Comparison of ENCODE assay signal across 29 cellular contexts in the genomic region with DNA sequence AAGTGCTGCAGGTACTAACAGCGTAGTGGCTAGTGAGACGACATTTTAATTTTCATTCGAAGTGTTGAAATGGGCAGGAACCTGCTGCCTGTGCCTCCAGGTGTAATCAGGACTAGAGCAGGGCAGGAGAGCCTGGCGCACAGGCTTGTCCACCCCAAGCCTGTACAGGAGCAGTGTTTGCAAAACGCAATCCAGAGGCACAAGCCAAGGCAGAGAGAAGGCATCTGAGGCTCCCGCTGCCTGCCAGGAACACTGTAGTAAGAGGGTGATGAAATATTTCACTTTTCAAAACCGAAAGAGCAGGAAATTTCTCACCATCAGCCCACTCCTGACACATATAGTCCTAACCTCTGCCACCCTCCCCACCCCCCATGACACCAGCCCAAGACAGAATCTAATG.
DNase-seq lines count a peak whose midpoint lies in the region; ATAC-seq, FAIRE-seq and TF ChIP-seq lines count a peak whose summit lies in the region.
"Had no signal": no experiment of that assay in that cellular context is flagged by ENCODE, and none has a peak within 500 bp of the region (broad histone marks: within the 10 kb centered on the region; RNA-seq: fewer than 3 reads in every experiment).

No MANE protein-coding gene starts in this region.

- no peak for ATAC-seq in K562
- ATAC-seq: activated CD8-positive, alpha-beta T cell treated with anti-CD3 and anti-CD28 coated beads for 36 hours; GM12878; T-cell had no signal

- H3K9ac ChIP-seq in K562 (ENCODE audit: insufficient read depth in 1 of 2, low read depth in 2 of 2, low read length in 2 of 2) = no peak overlapping the region
- peak overlapping the region; percentile 69 for H3K9ac ChIP-seq in keratinocyte (ENCODE audit: control insufficient read depth, extremely low read depth, insufficient read depth, low read length)
- H3K9ac ChIP-seq: BLaER1 had no signal

- no peaks in the 10 kb centered on the region for H3K36me3 Mint-ChIP-seq in mesothelial cell of epicardium
- H3K36me3 Mint-ChIP-seq: activated naive CD4-positive, alpha-beta T cell treated with anti-CD3 and anti-CD28 coated beads, Interleukin-2, amount 50 U/mL, for 24 hours; immature natural killer cell; naive B cell; T-cell had no signal

- CTCF ChIA-PET in RWPE1 (lab: Yijun Ruan, JAX) = interaction anchor here (0.5 to 0.6 kb wide), 3 partner anchors 9 to 507 kb away, joined by 3 to 5 read pairs (median 3); no protein-coding TSS in a partner anchor
- CTCF ChIA-PET in K562 (lab: Yijun Ruan, JAX; ENCODE audit: low intra/inter-chr PET ratio) = no interaction called here

- H3K27me3 ChIP-seq in K562 (ENCODE audit: control insufficient read depth in 2 of 2, insufficient read depth in 2 of 2, low read length in 2 of 2) (peaks cover 7 to 18% of the 10 kb centered on the region in 2 experiments; a peak in 3 of 5 replicates), keratinocyte (ENCODE audit: control insufficient read depth, extremely low read depth, insufficient read depth, low read length) (no peaks in the 10 kb centered on the region), MG63 (no peaks in the 10 kb centered on the region)
- H3K27me3 ChIP-seq: BLaER1, sigmoid colon, tibial nerve had no signal

- TF ChIP-seq CTCF in RWPE1 (conservative IDR thresholded peaks at IDR 0.05; ENCODE audit: low read depth) (no peak), K562 (IDR thresholded peaks at IDR 0.05 in 2 of 3, conservative IDR thresholded peaks at IDR 0.05 in 1 of 3; ENCODE audit: insufficient read depth in 2 of 3, low read depth in 1 of 3, low read length in 3 of 3) (no peak), keratinocyte (optimal IDR thresholded peaks at IDR 0.05 in 1 of 3, IDR thresholded peaks at IDR 0.05 in 1 of 3, conservative IDR thresholded peaks at IDR 0.05 in 1 of 3; ENCODE audit: extremely low read depth in 1 of 3, insufficient read depth in 2 of 3, low read length in 3 of 3) (no peak), mesothelial cell of epicardium (IDR thresholded peaks at IDR 0.05; ENCODE audit: unreplicated experiment) (no peak)

- TF ChIP-seq EP300 in K562 (IDR thresholded peaks at IDR 0.05; ENCODE audit: low read length) = no peak

- no peak for TF ChIP-seq RAD21 in K562 (CRISPR knock-in tag; conservative IDR thresholded peaks at IDR 0.05 in 1 of 2, IDR thresholded peaks at IDR 0.05 in 1 of 2)

- H3K4me3 ChIP-seq in K562 (no peak overlapping the region), keratinocyte (ENCODE audit: control insufficient read depth in 2 of 3, extremely low read depth in 1 of 3, insufficient read depth in 2 of 3, low read depth in 1 of 3, low read length in 3 of 3) (peak overlapping the region; percentile 20 to 61 (median 59)), skin epidermis (peak overlapping the region in 2 of 7 experiments; percentile 4 to 12), MG63 (no peak overlapping the region)
- H3K4me3 ChIP-seq: BLaER1, GM12878, HAP-1, sigmoid colon, stomach, tibial nerve had no signal

- H3K4me1 Mint-ChIP-seq in mesothelial cell of epicardium = peaks cover 3% of the 10 kb centered on the region
- H3K4me1 Mint-ChIP-seq: immature natural killer cell had no signal

- H2AFZ ChIP-seq in K562 (ENCODE audit: low read depth, low read length) (peak overlapping the region; percentile 13; the same call in 1 of the 2 replicates), keratinocyte (ENCODE audit: control insufficient read depth, low read length) (peak overlapping the region; percentile 71)

- no peaks in the 10 kb centered on the region for H3K36me3 ChIP-seq in K562 (ENCODE audit: control insufficient read depth, insufficient read depth, low read length)
- H3K36me3 ChIP-seq in keratinocyte (ENCODE audit: control insufficient read depth in 2 of 2, extremely low read depth in 1 of 2, insufficient read depth in 2 of 2, low read length in 2 of 2) = no peaks in the 10 kb centered on the region
- no peaks in the 10 kb centered on the region for H3K36me3 ChIP-seq in MG63
- H3K36me3 ChIP-seq: BLaER1, HAP-1, sigmoid colon, stomach, tibial nerve had no signal

- intact Hi-C loops in K562 (cut with micrococcal nuclease) = no loop called here

- H4K20me1 ChIP-seq in K562 (replicated peaks; ENCODE audit: control insufficient read depth, insufficient read depth, low read length) (no peaks in the 10 kb centered on the region), keratinocyte (ENCODE audit: control insufficient read depth, extremely low read depth, insufficient read depth, low read length) (no peaks in the 10 kb centered on the region)
- H4K20me1 ChIP-seq: BLaER1 had no signal

- H3K9me3 Mint-ChIP-seq in mesothelial cell of epicardium = peaks cover 5% of the 10 kb centered on the region
- H3K9me3 Mint-ChIP-seq: activated CD8-positive, alpha-beta T cell treated with anti-CD3 and anti-CD28 coated beads for 36 hours; activated naive CD4-positive, alpha-beta T cell treated with anti-CD3 and anti-CD28 coated beads, Interleukin-2, amount 50 U/mL, for 24 hours; immature natural killer cell; naive B cell; T-cell had no signal

- H3K27ac Mint-ChIP-seq in mesothelial cell of epicardium = no peak overlapping the region
- H3K27ac Mint-ChIP-seq: activated CD8-positive, alpha-beta T cell treated with anti-CD3 and anti-CD28 coated beads for 36 hours; activated naive CD4-positive, alpha-beta T cell treated with anti-CD3 and anti-CD28 coated beads, Interleukin-2, amount 50 U/mL, for 24 hours; immature natural killer cell; T-cell had no signal

- POLR2A ChIA-PET in RWPE1 (lab: Yijun Ruan, JAX; ENCODE audit: low non-redundant PET) = no interaction called here
- POLR2A ChIA-PET in K562 (lab: Yijun Ruan, JAX) = no interaction called here

- TF ChIP-seq POLR2A in K562 (conservative IDR thresholded peaks at IDR 0.05) = no peak

- no peaks in the 10 kb centered on the region for H3K9me3 ChIP-seq in K562 (replicated peaks; ENCODE audit: control insufficient read depth, insufficient read depth, low read depth, low read length)
- H3K9me3 ChIP-seq in keratinocyte (ENCODE audit: control insufficient read depth, low read depth, low read length) = no peaks in the 10 kb centered on the region
- H3K9me3 ChIP-seq in MG63 = no peaks in the 10 kb centered on the region
- H3K9me3 ChIP-seq: BLaER1, HAP-1, sigmoid colon, stomach, tibial nerve had no signal

- no TSS peak for BruUV-seq in K562 (replicated peaks; lab: Mats Ljungman, UMichigan)

- H3K27me3 Mint-ChIP-seq in mesothelial cell of epicardium (ENCODE audit: low read depth) = peaks cover 24% of the 10 kb centered on the region
- H3K27me3 Mint-ChIP-seq: activated CD8-positive, alpha-beta T cell treated with anti-CD3 and anti-CD28 coated beads for 36 hours; activated naive CD4-positive, alpha-beta T cell treated with anti-CD3 and anti-CD28 coated beads, Interleukin-2, amount 50 U/mL, for 24 hours; naive B cell had no signal

- H3K4me2 ChIP-seq in K562 (ENCODE audit: insufficient read depth, low read length) (no peak overlapping the region), keratinocyte (ENCODE audit: control insufficient read depth, extremely low read depth, insufficient read depth, low read depth, low read length) (peak overlapping the region; percentile 81)
- H3K4me2 ChIP-seq: BLaER1 had no signal

- no peak overlapping the region for H3K4me3 Mint-ChIP-seq in mesothelial cell of epicardium
- H3K4me3 Mint-ChIP-seq: activated CD8-positive, alpha-beta T cell treated with anti-CD3 and anti-CD28 coated beads for 36 hours; activated naive CD4-positive, alpha-beta T cell treated with anti-CD3 and anti-CD28 coated beads, Interleukin-2, amount 50 U/mL, for 24 hours; immature natural killer cell; naive B cell; T-cell had no signal

- no peaks in the 10 kb centered on the region for H3K4me1 ChIP-seq in K562 (replicated peaks in 1 of 2; ENCODE audit: control insufficient read depth in 2 of 2, insufficient read depth in 2 of 2, low read length in 2 of 2)
- peaks cover 28% of the 10 kb centered on the region for H3K4me1 ChIP-seq in keratinocyte (ENCODE audit: control insufficient read depth, extremely low read depth, insufficient read depth, low read length)
- H3K4me1 ChIP-seq: BLaER1, HAP-1, sigmoid colon, stomach, tibial nerve had no signal

- FAIRE-seq in K562 (lab: Jason Lieb, UNC) = no peak
- FAIRE-seq in keratinocyte (lab: Jason Lieb, UNC) = peak; percentile 98
- FAIRE-seq: GM12878, TTC549 had no signal

- in situ Hi-C loops in K562 (cut with MboI) = no loop called here

- H3K27ac ChIP-seq in RWPE1 (peak overlapping the region; percentile 84), K562 (ENCODE audit: extremely low read depth, low read depth, low read length) (no peak overlapping the region), keratinocyte (ENCODE audit: control insufficient read depth, insufficient read depth, low read length) (peak overlapping the region; percentile 88), skin epidermis (peak overlapping the region in 16 of 21 experiments; percentile 1 to 82 (median 60))
- H3K27ac ChIP-seq: BLaER1, sigmoid colon, stomach, tibial nerve had no signal

- DNase-seq in RWPE1 (ENCODE audit: low spot score) = no peak
- DNase-seq in K562 (ENCODE audit: extremely low read depth in 1 of 4, low spot score in 3 of 4) = no peak
- DNase-seq in keratinocyte (ENCODE audit: low read depth, low spot score) = no peak
- no peak for DNase-seq in MG63
- DNase-seq in mesothelial cell of epicardium (ENCODE audit: low spot score in 2 of 2, unreplicated experiment in 2 of 2) = no peak
- DNase-seq in AG08396 (ENCODE audit: low spot score) = no peak
- DNase-seq: activated CD4-positive, CD25-positive, alpha-beta regulatory T cell treated with anti-CD3 and anti-CD28 coated beads, Interleukin-2, amount 50 U/mL, for 72 hours; activated CD8-positive, alpha-beta memory T cell treated with anti-CD3 and anti-CD28 coated beads, Interleukin-2, amount 50 U/mL, for 48 hours; activated CD8-positive, alpha-beta T cell treated with anti-CD3 and anti-CD28 coated beads for 36 hours; amygdala; immature natural killer cell; left colon; midbrain; naive B cell; NCI-H1092 treated with DMSO at 0.1 percent for 48 hours; NCI-H187; NCI-H82; RPMI8226; sigmoid colon; stimulated activated CD4-positive, alpha-beta T cell treated with anti-CD3 and anti-CD28 coated beads, Interleukin-4, amount 100 ng/mL, for 1 hour; stomach; T-cell had no signal

- no peaks in the 10 kb centered on the region for H3K9me1 ChIP-seq in K562 (ENCODE audit: control insufficient read depth, insufficient read depth, low read length)
- peaks cover 5% of the 10 kb centered on the region for H3K9me1 ChIP-seq in keratinocyte (ENCODE audit: control insufficient read depth, extremely low read depth, insufficient read depth, low read length)

- H3K79me2 ChIP-seq in K562 (ENCODE audit: control insufficient read depth, insufficient read depth, low read length) = no peaks in the 10 kb centered on the region
- no peaks in the 10 kb centered on the region for H3K79me2 ChIP-seq in keratinocyte (ENCODE audit: control insufficient read depth, insufficient read depth, low read length)

- WGBS in K562 (ENCODE audit: insufficient coverage, low coverage, missing lambda C conversion rate) = 6% methylated on average over 7 of the region's 7 CpGs

- dilution Hi-C loops in keratinocyte (cut with MboI; ENCODE audit: extremely low pct_ligation_motif_present, low sequenced_read_pairs) = no loop called here

TF ChIP-seq in K562, 482 proteins besides CTCF, POLR2A, EP300 and RAD21 (continues in another document):
- TF ChIP-seq ESRRA (IDR thresholded peaks at IDR 0.05; ENCODE audit: borderline replicate concordance, low read depth) = no peak
- TF ChIP-seq TAF9B (IDR thresholded peaks at IDR 0.05; ENCODE audit: partially characterized antibody) = no peak

Comparison
In these comparisons a context has a peak if more than half of its experiments do, and no peak if none do; other contexts are left out.
1. H3K4me3 ChIP-seq: peak in keratinocyte (3 of 3); none in K562 (single experiment) and MG63 (single experiment).